ENCODE assay signal across 12 cellular contexts in the genomic region with DNA sequence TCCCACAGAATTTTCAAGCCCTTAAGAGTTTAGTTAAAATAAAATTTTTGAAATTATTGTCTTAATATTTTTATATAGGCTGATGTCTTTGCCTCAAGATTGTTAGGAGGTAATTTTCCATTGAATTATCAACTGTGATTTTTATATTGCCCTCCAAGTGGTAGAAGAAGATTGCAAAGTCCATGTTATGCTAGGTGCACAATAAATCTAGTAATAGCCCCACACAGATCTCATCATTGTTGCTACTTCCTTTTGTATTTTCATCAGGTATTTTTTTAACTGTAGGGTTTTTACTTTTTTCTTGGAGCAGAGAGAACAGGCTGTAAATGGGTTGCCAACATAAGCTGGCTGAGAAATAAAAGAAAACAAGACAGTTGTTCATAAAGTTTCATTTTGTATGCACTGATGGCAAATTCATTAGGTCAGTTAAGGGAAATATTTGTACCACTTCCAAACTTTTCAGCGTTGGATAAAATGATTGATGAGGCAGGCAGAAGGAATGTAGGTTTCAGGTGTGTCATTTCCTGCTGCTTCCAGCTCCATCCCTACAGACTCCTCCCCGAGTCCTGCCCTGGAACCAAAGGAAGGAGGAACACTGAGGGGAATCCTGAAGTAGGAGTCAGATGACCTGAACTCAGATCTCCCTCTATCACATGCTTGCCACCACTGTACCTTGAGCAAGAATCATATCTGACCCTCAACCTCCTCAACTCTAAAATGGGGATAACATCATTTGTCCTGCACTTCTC.
DNase-seq lines count a peak whose midpoint lies in the region; ATAC-seq, FAIRE-seq and TF ChIP-seq lines count a peak whose summit lies in the region.
"Had no signal": no experiment of that assay in that cellular context is flagged by ENCODE, and none has a peak within 500 bp of the region (broad histone marks: within the 10 kb centered on the region; RNA-seq: fewer than 3 reads in every experiment).

No MANE protein-coding gene starts in this region.

- H3K79me1 ChIP-seq in neuronal stem cell (ENCODE audit: low read depth, low read length): no peaks in the 10 kb centered on the region

- H3K36me3 ChIP-seq in CD8-positive, alpha-beta T cell (ENCODE audit: insufficient read depth, low read length): no peaks in the 10 kb centered on the region
- no peaks in the 10 kb centered on the region for H3K36me3 ChIP-seq in neuronal stem cell (replicated peaks in 1 of 2; ENCODE audit: control insufficient read depth in 2 of 2, insufficient read depth in 2 of 2, low read length in 2 of 2)
- H3K36me3 ChIP-seq: upper lobe of left lung had no signal

- no peak for TF ChIP-seq CTCF in CD8-positive, alpha-beta T cell (IDR thresholded peaks at IDR 0.05)

- FAIRE-seq in colon (lab: Jason Lieb, UNC): peak; percentile 87

- no peak overlapping the region for H3K27ac Mint-ChIP-seq in CD8-positive, alpha-beta T cell
- H3K27ac Mint-ChIP-seq: activated CD4-positive, alpha-beta T cell treated with anti-CD3 and anti-CD28 coated beads, Interleukin-2, amount 10 ng/mL, durations not matched to agents 7 days and 5 days had no signal

- no peak overlapping the region for H3K14ac ChIP-seq in neuronal stem cell (ENCODE audit: low read length)

- no peaks in the 10 kb centered on the region for H3K27me3 ChIP-seq in CD8-positive, alpha-beta T cell (ENCODE audit: insufficient read depth, low read length)
- no peaks in the 10 kb centered on the region for H3K27me3 ChIP-seq in neuronal stem cell (ENCODE audit: control insufficient read depth in 3 of 3, insufficient read depth in 3 of 3, low read depth in 1 of 3, low read length in 3 of 3)
- H3K27me3 ChIP-seq: upper lobe of left lung had no signal

- H3K27me3 Mint-ChIP-seq in CD8-positive, alpha-beta T cell (ENCODE audit: low read depth): no peaks in the 10 kb centered on the region
- H3K27me3 Mint-ChIP-seq: activated CD4-positive, alpha-beta T cell treated with anti-CD3 and anti-CD28 coated beads, Interleukin-2, amount 10 ng/mL, durations not matched to agents 7 days and 5 days had no signal

- no peak overlapping the region for H3K18ac ChIP-seq in neuronal stem cell (ENCODE audit: low read length)

- POLR2A ChIA-PET in CD8-positive, alpha-beta T cell (lab: Charles Lee): no interaction called here

- H3K4me3 ChIP-seq in CD8-positive, alpha-beta T cell (ENCODE audit: low read depth, low read length): no peak overlapping the region
- no peak overlapping the region for H3K4me3 ChIP-seq in neuronal stem cell (ENCODE audit: low read length in 2 of 2)
- H3K4me3 ChIP-seq: upper lobe of left lung had no signal

- ATAC-seq in left colon: peak; percentile 91
- no peak for ATAC-seq in CD8-positive, alpha-beta T cell

- H2BK5ac ChIP-seq in neuronal stem cell (ENCODE audit: low read length): no peak overlapping the region

- no peak overlapping the region for H3K27ac ChIP-seq in CD8-positive, alpha-beta T cell (ENCODE audit: low read depth, low read length)
- no peak overlapping the region for H3K27ac ChIP-seq in neuronal stem cell (replicated peaks; ENCODE audit: low read length)
- H3K27ac ChIP-seq: upper lobe of left lung had no signal

- WGBS in neuronal stem cell (ENCODE audit: extremely low coverage in 2 of 2, insufficient read length in 2 of 2, insufficient replicate concordance in 1 of 2), 2 donors: no CpG with 5 or more reads among the region's 2 CpGs

- no peak overlapping the region for H3K9ac ChIP-seq in neuronal stem cell (ENCODE audit: low read depth, low read length, poor library complexity)

- H3K9me3 Mint-ChIP-seq in CD8-positive, alpha-beta T cell: no peaks in the 10 kb centered on the region
- H3K9me3 Mint-ChIP-seq: activated CD4-positive, alpha-beta T cell treated with anti-CD3 and anti-CD28 coated beads, Interleukin-2, amount 10 ng/mL, durations not matched to agents 7 days and 5 days had no signal

- no peaks in the 10 kb centered on the region for H3K9me3 ChIP-seq in CD8-positive, alpha-beta T cell (ENCODE audit: low read length)
- H3K9me3 ChIP-seq in neuronal stem cell (replicated peaks in 1 of 2; ENCODE audit: control insufficient read depth in 2 of 2, insufficient read depth in 1 of 2, low read depth in 1 of 2, low read length in 2 of 2): no peaks in the 10 kb centered on the region
- H3K9me3 ChIP-seq: upper lobe of left lung had no signal

- no peak overlapping the region for H2BK120ac ChIP-seq in neuronal stem cell (ENCODE audit: low read depth, low read length)

- H3K4ac ChIP-seq in neuronal stem cell (ENCODE audit: low read length): no peak overlapping the region

- H3K4me1 Mint-ChIP-seq in CD8-positive, alpha-beta T cell (ENCODE audit: low read depth): no peaks in the 10 kb centered on the region
- H3K4me1 Mint-ChIP-seq: activated CD4-positive, alpha-beta T cell treated with anti-CD3 and anti-CD28 coated beads, Interleukin-2, amount 10 ng/mL, durations not matched to agents 7 days and 5 days had no signal

- peak; percentile 51 for DNase-seq in EH (ENCODE audit: low read depth)
- DNase-seq in NCI-H226: peak; percentile 85
- peak; percentile 8 to 50 for DNase-seq in left colon
- no peak for DNase-seq in NCI-H187 (lab: John Stamatoyannopoulos, UW)
- no peak for DNase-seq in activated gamma-delta T cell (lab: John Stamatoyannopoulos, UW)
- no peak for DNase-seq in CD8-positive, alpha-beta T cell
- DNase-seq in neuronal stem cell (ENCODE audit: low spot score): no peak
- DNase-seq: activated CD4-positive, alpha-beta T cell treated with anti-CD3 and anti-CD28 coated beads, Interleukin-2, amount 10 ng/mL, durations not matched to agents 7 days and 5 days; effector CD8-positive, alpha-beta T cell; NCI-H510A treated with DMSO at 0.1 percent for 48 hours; upper lobe of left lung had no signal

- H2BK12ac ChIP-seq in neuronal stem cell (ENCODE audit: low read length): no peak overlapping the region

- H4K8ac ChIP-seq in neuronal stem cell (ENCODE audit: low read depth, low read length): no peak overlapping the region

- no peak overlapping the region for H4K91ac ChIP-seq in neuronal stem cell (ENCODE audit: low read depth, low read length, poor library complexity)

- H2AFZ ChIP-seq in neuronal stem cell (ENCODE audit: low read length): no peak overlapping the region

- no peaks in the 10 kb centered on the region for H3K4me1 ChIP-seq in CD8-positive, alpha-beta T cell (ENCODE audit: insufficient read depth, low read length)
- no peaks in the 10 kb centered on the region for H3K4me1 ChIP-seq in neuronal stem cell (ENCODE audit: control insufficient read depth in 2 of 2, insufficient read depth in 1 of 2, low read depth in 1 of 2, low read length in 2 of 2)
- H3K4me1 ChIP-seq: upper lobe of left lung had no signal

- no peak overlapping the region for H3K23ac ChIP-seq in neuronal stem cell (ENCODE audit: low read depth, low read length, poor library complexity)

- intact Hi-C loops in left colon (cut with DNase I, micrococcal nuclease): no loop called here
- intact Hi-C loops in CD8-positive, alpha-beta T cell (cut with DNase I, micrococcal nuclease): no loop called here

- no peak overlapping the region for H2BK15ac ChIP-seq in neuronal stem cell (ENCODE audit: low read length)

- no peak overlapping the region for H2AK5ac ChIP-seq in neuronal stem cell (ENCODE audit: low read depth, low read length)

- CTCF ChIA-PET in CD8-positive, alpha-beta T cell (lab: Charles Lee): no interaction called here

- no peak overlapping the region for H3K4me3 Mint-ChIP-seq in CD8-positive, alpha-beta T cell
- H3K4me3 Mint-ChIP-seq: activated CD4-positive, alpha-beta T cell treated with anti-CD3 and anti-CD28 coated beads, Interleukin-2, amount 10 ng/mL, durations not matched to agents 7 days and 5 days had no signal

- H3K36me3 Mint-ChIP-seq in CD8-positive, alpha-beta T cell: no peaks in the 10 kb centered on the region

- no peak overlapping the region for H3K4me2 ChIP-seq in neuronal stem cell (ENCODE audit: insufficient read depth, low read length, poor library complexity, severe bottlenecking)

Comparison
In these comparisons a context has a peak if more than half of its experiments do, and no peak if none do; other contexts are left out.
1. DNase-seq: peak in EH (single experiment), NCI-H226 (single experiment) and left colon (2 of 2); none in NCI-H187 (0 of 2), activated gamma-delta T cell (single experiment), CD8-positive, alpha-beta T cell (0 of 7) and neuronal stem cell (single experiment).